ENCODE assay signal across 14 cellular contexts in the genomic region with DNA sequence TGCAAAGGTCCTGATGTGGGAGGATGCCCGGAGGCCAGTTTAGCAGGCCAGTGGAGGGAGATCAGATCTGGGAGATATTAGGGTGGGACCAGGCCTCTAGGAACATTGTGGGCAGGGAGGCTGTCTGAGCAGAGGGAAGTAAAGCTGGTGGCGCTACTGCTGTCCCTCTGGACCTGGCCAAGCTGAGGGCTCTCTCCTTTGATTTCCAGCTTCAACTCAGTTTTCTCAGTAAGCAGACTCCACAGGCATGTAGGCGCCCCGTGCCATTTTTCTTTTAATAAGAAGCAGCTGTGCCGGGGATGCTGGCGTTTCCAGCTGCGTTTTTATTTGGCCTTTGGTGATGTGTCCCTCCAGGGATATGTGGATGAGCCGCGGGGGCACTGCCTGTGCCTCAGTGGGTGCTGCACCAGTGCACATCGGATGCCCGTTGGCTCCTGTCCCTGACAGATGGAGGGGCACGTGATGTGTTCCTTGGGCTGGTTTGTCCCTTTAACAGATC. TPM values are rescaled to one million over a fixed set of nuclear protein-coding genes. Genes with fewer than 3 reads are reported as not detected.
DNase-seq lines count a peak whose midpoint lies in the region; ATAC-seq and TF ChIP-seq lines count a peak whose summit lies in the region.
"Had no signal": no experiment of that assay in that cellular context is flagged by ENCODE, and none has a peak within 500 bp of the region (broad histone marks: within the 10 kb centered on the region; RNA-seq: fewer than 3 reads in every experiment).

No MANE protein-coding gene starts in this region.

- H3K27me3 ChIP-seq in skeletal muscle tissue (ENCODE audit: control insufficient read depth in 3 of 3, insufficient read depth in 3 of 3, low read length in 3 of 3), result no peaks in the 10 kb centered on the region

- peak overlapping the region in 5 of 7 donors; percentile 14 to 72 (median 41) for H3K27ac Mint-ChIP-seq in CD14-positive monocyte

- H3K4me3 ChIP-seq in fibroblast of mammary gland (ENCODE audit: control insufficient read depth, low read depth, low read length) (no peak overlapping the region), skeletal muscle tissue (ENCODE audit: low read length in 3 of 3) (no peak overlapping the region)
- H3K4me3 ChIP-seq: prostate gland had no signal

- H3K4me1 ChIP-seq in skeletal muscle tissue (ENCODE audit: control insufficient read depth in 3 of 3, insufficient read depth in 3 of 3, low read length in 3 of 3), result peaks cover 15 to 28% (median 27%) of the 10 kb centered on the region in 3 donors

- H3K9ac ChIP-seq in skeletal muscle tissue (ENCODE audit: low read depth in 1 of 3, low read length in 3 of 3), result peak overlapping the region in 1 of 3 donors; percentile 40

- no peaks in the 10 kb centered on the region for H3K9me3 Mint-ChIP-seq in CD14-positive monocyte

- peaks cover 42% of the 10 kb centered on the region for H3K4me1 Mint-ChIP-seq in CD14-positive monocyte

- peak overlapping the region; percentile 47 for H3K27ac ChIP-seq in skeletal muscle tissue (ENCODE audit: low read depth, low read length)

- no peaks in the 10 kb centered on the region for H3K27me3 Mint-ChIP-seq in CD14-positive monocyte (ENCODE audit: low read depth in 3 of 3)

- peaks cover 0 to 7% (median 3%) of the 10 kb centered on the region in 3 donors for H3K36me3 ChIP-seq in skeletal muscle tissue (ENCODE audit: control insufficient read depth in 3 of 3, insufficient read depth in 3 of 3, low read length in 3 of 3)
- H3K36me3 ChIP-seq: prostate gland had no signal

- DNase-seq in CD14-positive monocyte (ENCODE audit: low spot score), result no peak
- peak; percentile 48 for DNase-seq in HT-29 (ENCODE audit: low spot score)
- peak; percentile 60 for DNase-seq in fibroblast of mammary gland (ENCODE audit: low read depth)
- DNase-seq in SKM-1 (lab: John Stamatoyannopoulos, UW; ENCODE audit: unreplicated experiment), result no peak
- no peak for DNase-seq in NCI-H2171 treated with DMSO at 0.1 percent for 48 hours (lab: John Stamatoyannopoulos, UW)
- DNase-seq: DMS153; mammary epithelial cell; NCI-H1105; SHP77 treated with DMSO at 0.1 percent for 48 hours; stimulated activated CD4-positive, alpha-beta T cell treated with anti-CD3 and anti-CD28 coated beads, Interleukin-4, amount 100 ng/mL, for 1 hour; stimulated activated naive CD8-positive, alpha-beta T cell treated with anti-CD3 and anti-CD28 coated beads, Interleukin-15, Interleukin-2, amounts not matched to agents 100 U/mL and 50 U/mL, for 24 hours had no signal

- H3K36me3 Mint-ChIP-seq in CD14-positive monocyte, result peaks cover 26 to 58% of the 10 kb centered on the region in 2 donors

- intact Hi-C loops in CD14-positive monocyte (cut with micrococcal nuclease), result no loop called here

- TF ChIP-seq CTCF in CD14-positive monocyte (IDR thresholded peaks at IDR 0.05), result no peak
- TF ChIP-seq CTCF in fibroblast of mammary gland (conservative IDR thresholded peaks at IDR 0.05; ENCODE audit: control insufficient read depth, insufficient read depth, low read depth, low read length), result no peak

- no peaks in the 10 kb centered on the region for H3K9me3 ChIP-seq in skeletal muscle tissue (ENCODE audit: control insufficient read depth in 3 of 3, low read length in 3 of 3)
- H3K9me3 ChIP-seq: prostate gland had no signal

- no peak for ATAC-seq in HG03469 (IDR thresholded peaks at IDR 0.05; ENCODE audit: unreplicated experiment)
- ATAC-seq: stimulated activated naive CD8-positive, alpha-beta T cell treated with anti-CD3 and anti-CD28 coated beads, Interleukin-15, Interleukin-2, amounts not matched to agents 100 U/mL and 50 U/mL, for 24 hours had no signal

- no peak overlapping the region for H3K4me3 Mint-ChIP-seq in CD14-positive monocyte

RNA-seq across cellular contexts. Expression of gene DNM2, which starts 6.7 kb away (rescaled TPM):
- 10 to 100 TPM; 53.0 to 69.5 TPM for polyA plus RNA-seq in CD14-positive monocyte
- total RNA-seq in HT-29 (2014; rRNA removed; shearing (Covaris generic)), result 180 and 196 TPM in 2 replicates
- 54.8 TPM for total RNA-seq in skeletal muscle tissue

RNA-seq across cellular contexts. Expression of gene QTRT1, which starts 23.4 kb away (rescaled TPM):
- 10 to 100 TPM in 1 of 2 donors, 1 to 10 TPM in 1; 9.9 to 12.3 TPM for polyA plus RNA-seq in CD14-positive monocyte
- 32.7 and 36.0 TPM in 2 replicates for total RNA-seq in HT-29 (2014; rRNA removed; shearing (Covaris generic))
- total RNA-seq in skeletal muscle tissue, result 27.7 TPM

Comparison
In these comparisons a context has a peak if more than half of its experiments do, and no peak if none do; other contexts are left out.
1. DNase-seq: peak in HT-29 (single experiment) and fibroblast of mammary gland (single experiment); none in CD14-positive monocyte (single experiment), SKM-1 (single experiment) and NCI-H2171 treated with DMSO at 0.1 percent for 48 hours (single experiment).